Comparison of ENCODE assay signal across 8 cellular contexts in genomic region chr21:33542640-33543504, GRCh38. TPM values are rescaled to one million over a fixed set of nuclear protein-coding genes. Genes with fewer than 3 reads are reported as not detected.
DNase-seq lines count a peak whose midpoint lies in the region; ATAC-seq and TF ChIP-seq lines count a peak whose summit lies in the region.

Gene SON, plus strand, starts transcription at chr21:33543038. Its CDS starts 55 bp downstream, at chr21:33543093.

- in situ Hi-C loops in ACHN (cut with HindIII; ENCODE audit: low pct_ligation_motif_present, low pct_unique_long_range_greater_than_20kb, low sequenced_read_pairs): no loop called here
- in situ Hi-C loops in mammary epithelial cell (cut with MboI; ENCODE audit: low sequenced_read_pairs in 2 of 2): no loop called here

- peak within 1 kb of the TSS; percentile 100 for H3K27ac ChIP-seq in WERI-Rb-1
- H3K27ac ChIP-seq in mammary epithelial cell (ENCODE audit: insufficient read depth, low read depth, low read length): peak within 1 kb of the TSS; percentile 100
- H3K27ac ChIP-seq in skeletal muscle tissue (ENCODE audit: low read depth, low read length): peak within 1 kb of the TSS; percentile 100

- H3K4me3 ChIP-seq in WERI-Rb-1 (ENCODE audit: low read depth, low read length) (peak within 1 kb of the TSS; percentile 96), mammary epithelial cell (replicated peaks in 1 of 3; ENCODE audit: insufficient read depth in 1 of 3, low read depth in 2 of 3, low read length in 3 of 3) (peak within 1 kb of the TSS; percentile 78 to 87 (median 81)), iPS-18c (ENCODE audit: insufficient read depth, low read depth, low read length) (peak within 1 kb of the TSS; percentile 98), skeletal muscle tissue (ENCODE audit: low read length in 3 of 3) (peak within 1 kb of the TSS; percentile 97 to 98 (median 98))

- ATAC-seq in GM18873 (IDR thresholded peaks at IDR 0.05; ENCODE audit: low FRiP score, unreplicated experiment) (peak; percentile 89), HG03139 (IDR thresholded peaks at IDR 0.05; ENCODE audit: unreplicated experiment) (peak; percentile 92)

- H3K36me3 ChIP-seq in WERI-Rb-1: peaks cover 66% of the 10 kb centered on the region
- peaks cover 17% of the 10 kb centered on the region for H3K36me3 ChIP-seq in mammary epithelial cell (ENCODE audit: insufficient read depth, low read length)
- peaks cover 0 to 11% (median 0%) of the 10 kb centered on the region in 3 donors for H3K36me3 ChIP-seq in skeletal muscle tissue (ENCODE audit: control insufficient read depth in 3 of 3, insufficient read depth in 3 of 3, low read length in 3 of 3)

- 1% methylated on average over 44 of the region's 57 CpGs for WGBS in mammary epithelial cell (ENCODE audit: low coverage, missing lambda C conversion rate)

- intact Hi-C loops in mammary epithelial cell (cut with micrococcal nuclease): loop anchor here (1.0 kb wide), 1 partner anchor 45 kb away; the partner anchor contains the start of gene DONSON

- peaks cover 94% of the 10 kb centered on the region for H3K79me2 ChIP-seq in mammary epithelial cell (ENCODE audit: insufficient read depth, low read length)

- H3K27me3 ChIP-seq in WERI-Rb-1 (ENCODE audit: insufficient read depth, low read depth, severe bottlenecking) (no peaks in the 10 kb centered on the region), mammary epithelial cell (ENCODE audit: insufficient read depth, low read length) (no peaks in the 10 kb centered on the region), skeletal muscle tissue (ENCODE audit: control insufficient read depth in 3 of 3, insufficient read depth in 3 of 3, low read length in 3 of 3) (no peaks in the 10 kb centered on the region)

- H3K9me3 ChIP-seq in WERI-Rb-1 (ENCODE audit: severe bottlenecking) (no peaks in the 10 kb centered on the region), mammary epithelial cell (replicated peaks; ENCODE audit: insufficient read depth, low read length) (no peaks in the 10 kb centered on the region), iPS-18c (ENCODE audit: control insufficient read depth, insufficient read depth, low read length) (no peaks in the 10 kb centered on the region), skeletal muscle tissue (ENCODE audit: control insufficient read depth in 3 of 3, low read length in 3 of 3) (no peaks in the 10 kb centered on the region)

- peaks cover 9% of the 10 kb centered on the region for H4K20me1 ChIP-seq in mammary epithelial cell (ENCODE audit: insufficient read depth, low read length)

- H3K9ac ChIP-seq in mammary epithelial cell (ENCODE audit: insufficient read depth, low read length): peak within 1 kb of the TSS; percentile 100
- peak within 1 kb of the TSS; percentile 100 for H3K9ac ChIP-seq in skeletal muscle tissue (ENCODE audit: low read depth in 1 of 3, low read length in 3 of 3)

- DNase-seq in ACHN (peak; percentile 97), NCI-H2227 (lab: John Stamatoyannopoulos, UW; ENCODE audit: unreplicated experiment) (peak; percentile 99), WERI-Rb-1 (peak; percentile 100), mammary epithelial cell (peak; percentile 99)

- H3K4me1 ChIP-seq in mammary epithelial cell (ENCODE audit: insufficient read depth, low read length): peaks cover 13% of the 10 kb centered on the region
- peaks cover 11 to 25% (median 18%) of the 10 kb centered on the region in 3 donors for H3K4me1 ChIP-seq in skeletal muscle tissue (ENCODE audit: control insufficient read depth in 3 of 3, insufficient read depth in 3 of 3, low read length in 3 of 3)

- H3K4me2 ChIP-seq in mammary epithelial cell (ENCODE audit: insufficient read depth, low read depth, low read length): peak within 1 kb of the TSS; percentile 95

- BruUV-seq in mammary epithelial cell (replicated peaks; lab: Mats Ljungman, UMichigan): no TSS peak

- dilution Hi-C loops in mammary epithelial cell (cut with HindIII; ENCODE audit: low sequenced_read_pairs): no loop called here

- TF ChIP-seq CTCF in WERI-Rb-1 (IDR thresholded peaks at IDR 0.05; ENCODE audit: low read depth, low read length): no peak
- no peak for TF ChIP-seq CTCF in mammary epithelial cell (conservative IDR thresholded peaks at IDR 0.05 in 1 of 2, IDR thresholded peaks at IDR 0.05 in 1 of 2; ENCODE audit: extremely low read depth in 1 of 2, insufficient read depth in 1 of 2, low read depth in 1 of 2, low read length in 2 of 2)

- peak within 1 kb of the TSS; percentile 95 for H2AFZ ChIP-seq in mammary epithelial cell (ENCODE audit: low read depth, low read length)

- CTCF ChIA-PET in mammary epithelial cell (lab: Charles Lee; ENCODE audit: low non-redundant PET): no interaction called here

RNA-seq across cellular contexts. Expression of gene SON, which starts in this region (rescaled TPM):
- total RNA-seq in mammary epithelial cell (100 to 1,000 TPM; 132 to 233 TPM), skeletal muscle tissue (103 TPM)
- 54.0 TPM for polyA plus RNA-seq in mammary epithelial cell
- 248 TPM for polyA minus RNA-seq in mammary epithelial cell

Comparison
In these comparisons a context has a peak if more than half of its experiments do, and no peak if none do; other contexts are left out.
1. Peak in every context shown above with its lines: DNase-seq, ATAC-seq, H3K4me3 ChIP-seq and H3K27ac ChIP-seq.